20 cellular contexts compared by ENCODE assay signal in genomic region chr4:16437836-16438235, GRCh38.
DNase-seq lines count a peak whose midpoint lies in the region; ATAC-seq and TF ChIP-seq lines count a peak whose summit lies in the region.
"Had no signal": no experiment of that assay in that cellular context is flagged by ENCODE, and none has a peak within 500 bp of the region (broad histone marks: within the 10 kb centered on the region; RNA-seq: fewer than 3 reads in every experiment).

No MANE protein-coding gene starts in this region.

- H3K56ac ChIP-seq in mesendoderm (ENCODE audit: low read length): no peak overlapping the region

- CTCF ChIA-PET in activated naive CD4-positive, alpha-beta T cell treated with anti-CD3 and anti-CD28 coated beads for 36 hours (lab: Charles Lee): no interaction called here

- no peaks in the 10 kb centered on the region for H3K79me1 ChIP-seq in mesendoderm (ENCODE audit: low read length)

- H2BK15ac ChIP-seq in mesendoderm (replicated peaks; ENCODE audit: low read depth): no peak overlapping the region

- H3K36me3 ChIP-seq in mesendoderm (ENCODE audit: control insufficient read depth, insufficient read depth, low read length) (no peaks in the 10 kb centered on the region), aorta (ENCODE audit: control insufficient read depth in 1 of 2, insufficient read depth in 2 of 2, low read length in 1 of 2) (no peaks in the 10 kb centered on the region)
- H3K36me3 ChIP-seq: SJSA1 had no signal

- H3K27me3 ChIP-seq in mesendoderm (ENCODE audit: insufficient read depth, low read length, poor library complexity) (no peaks in the 10 kb centered on the region), aorta (ENCODE audit: control insufficient read depth in 1 of 2, insufficient read depth in 2 of 2, low read length in 1 of 2) (no peaks in the 10 kb centered on the region)
- H3K27me3 ChIP-seq: SJSA1 had no signal

- no peaks in the 10 kb centered on the region for H3K79me2 ChIP-seq in mesendoderm (ENCODE audit: control insufficient read depth, insufficient read depth, low read length)

- H3K4me1 ChIP-seq in mesendoderm (ENCODE audit: control insufficient read depth, low read depth, low read length) (no peaks in the 10 kb centered on the region), aorta (ENCODE audit: control insufficient read depth in 1 of 2, insufficient read depth in 2 of 2, low read length in 2 of 2) (peaks cover 0 to 2% of the 10 kb centered on the region in 2 donors)
- H3K4me1 ChIP-seq: A549, SJSA1 had no signal

- H3K9me3 ChIP-seq in aorta (ENCODE audit: control insufficient read depth, low read length): peaks cover 3% of the 10 kb centered on the region
- H3K9me3 ChIP-seq: A549, SJSA1 had no signal

- no CpG with 5 or more reads among the region's 2 CpGs for WGBS in mesendoderm (ENCODE audit: extremely low coverage, insufficient coverage, low lambda C conversion rate)
- 82% methylated on average over 2 of the region's 2 CpGs for WGBS in aorta, 2 donors

- H3K9me3 Mint-ChIP-seq in activated naive CD4-positive, alpha-beta T cell treated with anti-CD3 and anti-CD28 coated beads for 36 hours: peaks cover 8% of the 10 kb centered on the region

- no peak for TF ChIP-seq CTCF in choroid plexus epithelial cell (conservative IDR thresholded peaks at IDR 0.05; ENCODE audit: low read depth, low read length)

- H3K4ac ChIP-seq in mesendoderm (ENCODE audit: low read depth, low read length): no peak overlapping the region

- H2BK5ac ChIP-seq in mesendoderm (ENCODE audit: low read length): no peak overlapping the region

- H3K27ac ChIP-seq in mesendoderm (ENCODE audit: low read depth, low read length) (no peak overlapping the region), aorta (ENCODE audit: low read depth in 1 of 2, low read length in 2 of 2) (no peak overlapping the region)
- H3K27ac ChIP-seq: A549, HL-60, KMS-11, PC-9, SJSA1 had no signal

- no peak overlapping the region for H4K8ac ChIP-seq in mesendoderm (ENCODE audit: low read depth, low read length)

- H3K4me2 ChIP-seq in mesendoderm (ENCODE audit: low read length): no peak overlapping the region
- H3K4me2 ChIP-seq: A549, KMS-11, PC-9 had no signal

- H3K9ac ChIP-seq in mesendoderm (ENCODE audit: low read length): no peak overlapping the region
- H3K9ac ChIP-seq: KMS-11 had no signal

- no peak overlapping the region for H3K23ac ChIP-seq in mesendoderm (ENCODE audit: low read length)

- no peak overlapping the region for H2AK5ac ChIP-seq in mesendoderm (ENCODE audit: low read length)

- DNase-seq in ELR (ENCODE audit: low read depth): peak; percentile 43
- DNase-seq in NCI-H226: peak; percentile 72
- DNase-seq in choroid plexus epithelial cell (ENCODE audit: low read depth): peak; percentile 35
- DNase-seq in mesendoderm: peak; percentile 5
- DNase-seq in aorta: no peak
- no peak for DNase-seq in activated naive CD4-positive, alpha-beta T cell treated with anti-CD3 and anti-CD28 coated beads for 36 hours
- DNase-seq: C1 segment of cervical spinal cord, DND-41, NCI-H1048, NCI-H146, NCI-H2081, NCI-H510A treated with DMSO at 0.1 percent for 48 hours, NCI-H82, PC-9 had no signal

- no peaks in the 10 kb centered on the region for H3K4me1 Mint-ChIP-seq in activated naive CD4-positive, alpha-beta T cell treated with anti-CD3 and anti-CD28 coated beads for 36 hours (ENCODE audit: low read depth)

- peaks cover 7% of the 10 kb centered on the region for H3K27me3 Mint-ChIP-seq in activated naive CD4-positive, alpha-beta T cell treated with anti-CD3 and anti-CD28 coated beads for 36 hours (ENCODE audit: low read depth)

- no peak overlapping the region for H3K4me3 Mint-ChIP-seq in activated naive CD4-positive, alpha-beta T cell treated with anti-CD3 and anti-CD28 coated beads for 36 hours

- no peak overlapping the region for H3K4me3 ChIP-seq in choroid plexus epithelial cell (ENCODE audit: low read depth, low read length)
- no peak overlapping the region for H3K4me3 ChIP-seq in mesendoderm (ENCODE audit: low read length)
- H3K4me3 ChIP-seq in aorta (ENCODE audit: low read length in 2 of 2): no peak overlapping the region
- H3K4me3 ChIP-seq: A549, PC-9, SJSA1 had no signal

- no peak overlapping the region for H3K27ac Mint-ChIP-seq in activated naive CD4-positive, alpha-beta T cell treated with anti-CD3 and anti-CD28 coated beads for 36 hours

- no peak overlapping the region for H2BK120ac ChIP-seq in mesendoderm (ENCODE audit: low read depth, low read length)

- H3K36me3 Mint-ChIP-seq in activated naive CD4-positive, alpha-beta T cell treated with anti-CD3 and anti-CD28 coated beads for 36 hours (ENCODE audit: low read depth): no peaks in the 10 kb centered on the region

- ATAC-seq in aorta (ENCODE audit: low FRiP score): no peak
- no peak for ATAC-seq in HG02763 (IDR thresholded peaks at IDR 0.05; ENCODE audit: unreplicated experiment)
- ATAC-seq in GM18498 (IDR thresholded peaks at IDR 0.05; ENCODE audit: unreplicated experiment): no peak
- ATAC-seq: A549 had no signal

- H3K18ac ChIP-seq in mesendoderm (ENCODE audit: low read length): no peak overlapping the region

- no peak overlapping the region for H4K5ac ChIP-seq in mesendoderm (ENCODE audit: low read length)

- intact Hi-C loops in aorta (cut with DNase I): no loop called here
- intact Hi-C loops in activated naive CD4-positive, alpha-beta T cell treated with anti-CD3 and anti-CD28 coated beads for 36 hours (cut with micrococcal nuclease): no loop called here

Comparison
In these comparisons a context has a peak if more than half of its experiments do, and no peak if none do; other contexts are left out.
1. DNase-seq: peak in ELR (single experiment), NCI-H226 (single experiment), choroid plexus epithelial cell (single experiment) and mesendoderm (single experiment); none in aorta (0 of 2) and activated naive CD4-positive, alpha-beta T cell treated with anti-CD3 and anti-CD28 coated beads for 36 hours (single experiment).